Comparison of ENCODE assay signal across 20 cellular contexts in the genomic region with DNA sequence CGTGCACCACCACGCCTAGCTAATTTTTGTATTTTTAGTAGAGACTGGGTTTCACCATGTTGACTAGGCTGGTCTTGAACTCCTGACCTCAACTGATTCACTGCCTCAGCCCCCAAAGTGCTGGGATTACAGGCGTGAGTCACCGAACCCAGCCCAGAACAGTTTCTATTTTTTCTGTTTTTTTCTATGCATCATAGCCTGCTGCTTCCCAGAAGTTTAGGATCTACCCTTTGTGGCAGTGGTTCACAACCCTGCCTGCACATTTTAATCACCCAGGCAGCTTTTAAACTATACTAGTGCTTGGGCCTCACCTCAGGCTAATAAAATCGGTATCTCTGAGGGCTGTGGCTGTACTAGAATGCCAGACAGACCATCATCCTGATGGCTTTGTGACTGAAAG. TPM values are rescaled to one million over a fixed set of nuclear protein-coding genes. Genes with fewer than 3 reads are reported as not detected.
DNase-seq lines count a peak whose midpoint lies in the region; TF ChIP-seq lines count a peak whose summit lies in the region.
"Had no signal": no experiment of that assay in that cellular context is flagged by ENCODE, and none has a peak within 500 bp of the region (broad histone marks: within the 10 kb centered on the region; RNA-seq: fewer than 3 reads in every experiment).

No MANE protein-coding gene starts in this region.

- H3K4me3 ChIP-seq in brain microvascular endothelial cell (ENCODE audit: low read depth, low read length) = no peak overlapping the region
- H3K4me3 ChIP-seq in CD8-positive, alpha-beta memory T cell (ENCODE audit: low read length) = no peak overlapping the region
- H3K4me3 ChIP-seq: adrenal gland, BLaER1, coronary artery had no signal

- H3K9me3 ChIP-seq in CD8-positive, alpha-beta memory T cell (ENCODE audit: low read length) = no peaks in the 10 kb centered on the region
- H3K9me3 ChIP-seq: adrenal gland had no signal

- no peak overlapping the region for H3K4me3 Mint-ChIP-seq in CD8-positive, alpha-beta memory T cell

- peaks cover 0 to 4% (median 0%) of the 10 kb centered on the region in 5 donors for H3K9me3 Mint-ChIP-seq in CD8-positive, alpha-beta memory T cell
- H3K9me3 Mint-ChIP-seq: activated T-helper 2 cell treated with anti-CD3 and anti-CD28 coated beads, Interferon-gamma antibody, Interleukin-2, Interleukin-4, amounts not matched to agents 10 μg/mL and 5 μg/mL and 100 μg/mL, durations not matched to agents 14 hours and 24 hours and 36 hours had no signal

- H3K27ac Mint-ChIP-seq in CD8-positive, alpha-beta memory T cell = no peak overlapping the region
- H3K27ac Mint-ChIP-seq: activated T-helper 2 cell treated with anti-CD3 and anti-CD28 coated beads, Interferon-gamma antibody, Interleukin-2, Interleukin-4, amounts not matched to agents 10 μg/mL and 5 μg/mL and 100 μg/mL, durations not matched to agents 14 hours and 24 hours and 36 hours had no signal

- no peaks in the 10 kb centered on the region for H3K36me3 ChIP-seq in brain microvascular endothelial cell (replicated peaks)
- H3K36me3 ChIP-seq in CD8-positive, alpha-beta memory T cell (ENCODE audit: insufficient read depth, low read length) = no peaks in the 10 kb centered on the region
- H3K36me3 ChIP-seq: adrenal gland, BLaER1 had no signal

- CTCF ChIA-PET in CD8-positive, alpha-beta memory T cell (lab: Charles Lee) = no interaction called here

- H3K36me3 Mint-ChIP-seq in CD8-positive, alpha-beta memory T cell = no peaks in the 10 kb centered on the region

- in situ Hi-C loops in brain microvascular endothelial cell (cut with HindIII; ENCODE audit: low pct_ligation_motif_present, low sequenced_read_pairs) = no loop called here
- in situ Hi-C loops in ACHN (cut with HindIII; ENCODE audit: low pct_ligation_motif_present, low pct_unique_long_range_greater_than_20kb, low sequenced_read_pairs) = no loop called here

- TF ChIP-seq CTCF in brain microvascular endothelial cell (IDR thresholded peaks at IDR 0.05; ENCODE audit: low read depth, low read length, missing control alignments) = no peak

- no peaks in the 10 kb centered on the region for H3K4me1 ChIP-seq in CD8-positive, alpha-beta memory T cell (ENCODE audit: insufficient read depth, low read length)
- H3K4me1 ChIP-seq: adrenal gland had no signal

- POLR2A ChIA-PET in CD8-positive, alpha-beta memory T cell (lab: Charles Lee) = no interaction called here

- no peaks in the 10 kb centered on the region for H3K4me1 Mint-ChIP-seq in CD8-positive, alpha-beta memory T cell

- peaks cover 0 to 2% of the 10 kb centered on the region in 2 donors for H3K27me3 Mint-ChIP-seq in CD8-positive, alpha-beta memory T cell

- no peak overlapping the region for H3K27ac ChIP-seq in brain microvascular endothelial cell
- no peak overlapping the region for H3K27ac ChIP-seq in CD8-positive, alpha-beta memory T cell (ENCODE audit: low read depth, low read length)
- H3K27ac ChIP-seq: adrenal gland, BLaER1, coronary artery, VCaP had no signal

- H3K27me3 ChIP-seq in brain microvascular endothelial cell (replicated peaks) = no peaks in the 10 kb centered on the region
- H3K27me3 ChIP-seq in CD8-positive, alpha-beta memory T cell (ENCODE audit: insufficient read depth, low read length, poor library complexity, severe bottlenecking) = no peaks in the 10 kb centered on the region
- H3K27me3 ChIP-seq: adrenal gland, BLaER1 had no signal

- DNase-seq in AG20443 (ENCODE audit: low spot score) = peak; percentile 39
- peak; percentile 7 for DNase-seq in LoVo (ENCODE audit: low spot score)
- DNase-seq in brain microvascular endothelial cell = peak; percentile 65
- DNase-seq in iris pigment epithelial cell (ENCODE audit: low read depth) = peak; percentile 67
- DNase-seq in activated T-cell treated with anti-CD3 and anti-CD28 coated beads for 4 hours = no peak
- no peak for DNase-seq in cerebellar nuclear complex (lab: John Stamatoyannopoulos, UW)
- DNase-seq in ACHN = no peak
- no peak for DNase-seq in CD8-positive, alpha-beta memory T cell
- DNase-seq: activated CD8-positive, alpha-beta memory T cell treated with anti-CD3 and anti-CD28 coated beads for 24 hours; adrenal gland; hippocampal formation; NCI-H1092; NCI-H2107; NCI-H748 treated with DMSO at 0.1 percent for 48 hours; occipital lobe; stimulated activated CD4-positive, alpha-beta T cell treated with anti-CD3 and anti-CD28 coated beads, Interleukin-4, amount 100 ng/mL, for 1 hour had no signal

RNA-seq across cellular contexts. Expression of gene SOCS6, which starts 39.7 kb away (rescaled TPM):
- 1 to 10 TPM; 1.0 to 1.2 TPM for total RNA-seq in CD8-positive, alpha-beta memory T cell
- polyA plus RNA-seq in CD8-positive, alpha-beta memory T cell = 0.25 TPM

RNA-seq across cellular contexts. Expression of gene RTTN, which starts 43.6 kb away (rescaled TPM):
- 10 to 100 TPM; 24.7 to 26.6 TPM for total RNA-seq in CD8-positive, alpha-beta memory T cell
- 3.2 TPM for polyA plus RNA-seq in CD8-positive, alpha-beta memory T cell

Comparison
In these comparisons a context has a peak if more than half of its experiments do, and no peak if none do; other contexts are left out.
1. DNase-seq: peak in AG20443 (single experiment), LoVo (single experiment), brain microvascular endothelial cell (single experiment) and iris pigment epithelial cell (single experiment); none in activated T-cell treated with anti-CD3 and anti-CD28 coated beads for 4 hours (single experiment), cerebellar nuclear complex (0 of 2), ACHN (single experiment) and CD8-positive, alpha-beta memory T cell (0 of 5).